ENCODE assay signal across 9 cellular contexts in the genomic region with DNA sequence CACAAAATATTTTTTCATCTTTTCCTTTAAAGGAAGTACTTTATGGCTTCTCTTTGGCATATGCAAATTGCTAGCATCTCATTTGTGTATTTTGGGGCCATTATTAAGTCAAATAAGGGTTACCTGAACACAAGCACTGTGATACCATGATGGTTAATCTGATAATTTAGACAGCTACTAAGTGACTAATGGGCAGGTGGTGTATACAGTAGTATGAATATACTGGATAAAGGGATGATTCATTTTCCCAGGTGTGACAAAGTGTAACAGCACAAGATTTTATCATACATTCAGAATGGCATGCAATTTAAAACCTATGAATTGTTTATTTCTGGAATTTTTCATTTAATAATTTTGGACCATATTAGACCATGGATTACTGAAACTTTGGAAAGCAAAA. TPM values are rescaled to one million over a fixed set of nuclear protein-coding genes. Genes with fewer than 3 reads are reported as not detected.
"Had no signal": no experiment of that assay in that cellular context is flagged by ENCODE, and none has a peak within 500 bp of the region (broad histone marks: within the 10 kb centered on the region; RNA-seq: fewer than 3 reads in every experiment).

No MANE protein-coding gene starts in this region.

- H3K9me3 ChIP-seq: HAP-1 had no signal

- H3K36me3 ChIP-seq: HAP-1 had no signal

- H3K4me3 ChIP-seq: GM23338, HAP-1, K562 had no signal

- FAIRE-seq: H1, H54, HTR-8/SVneo, K562 had no signal

- H2AFZ ChIP-seq: GM23338 had no signal

- H3K4me2 ChIP-seq: GM23338 had no signal

- DNase-seq: HFFc6, IMR-90 had no signal

RNA-seq across cellular contexts. Expression of a gene that starts 27.2 kb away (rescaled TPM):
- total RNA-seq: HFFc6, HT-29, K562 had no signal
- polyA plus RNA-seq: K562 had no signal
